In genomic region chr16:89565506-89566372, GRCh38 we compare ENCODE assay signal across 1 cellular context.
TF ChIP-seq lines count a peak whose summit lies in the region.

No MANE protein-coding gene starts in this region.

TF ChIP-seq in HepG2, 621 proteins besides CTCF, POLR2A, EP300 and RAD21 (continued from another document and continues in another):
- no peak for TF ChIP-seq ZNF407 (CRISPR knock-in tag; IDR thresholded peaks at IDR 0.05; ENCODE audit: not compliant biosample characterization)
- TF ChIP-seq RCOR2 (CRISPR knock-in tag; IDR thresholded peaks at IDR 0.05): no peak
- TF ChIP-seq, protein P1, sequence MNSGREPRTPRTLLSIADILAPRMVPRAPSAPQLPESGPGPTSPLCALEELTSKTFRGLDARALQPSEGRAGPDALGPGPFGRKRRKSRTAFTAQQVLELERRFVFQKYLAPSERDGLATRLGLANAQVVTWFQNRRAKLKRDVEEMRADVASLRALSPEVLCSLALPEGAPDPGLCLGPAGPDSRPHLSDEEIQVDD (CRISPR knock-in tag; IDR thresholded peaks at IDR 0.05; ENCODE audit: borderline replicate concordance): no peak
- TF ChIP-seq, protein P2, sequence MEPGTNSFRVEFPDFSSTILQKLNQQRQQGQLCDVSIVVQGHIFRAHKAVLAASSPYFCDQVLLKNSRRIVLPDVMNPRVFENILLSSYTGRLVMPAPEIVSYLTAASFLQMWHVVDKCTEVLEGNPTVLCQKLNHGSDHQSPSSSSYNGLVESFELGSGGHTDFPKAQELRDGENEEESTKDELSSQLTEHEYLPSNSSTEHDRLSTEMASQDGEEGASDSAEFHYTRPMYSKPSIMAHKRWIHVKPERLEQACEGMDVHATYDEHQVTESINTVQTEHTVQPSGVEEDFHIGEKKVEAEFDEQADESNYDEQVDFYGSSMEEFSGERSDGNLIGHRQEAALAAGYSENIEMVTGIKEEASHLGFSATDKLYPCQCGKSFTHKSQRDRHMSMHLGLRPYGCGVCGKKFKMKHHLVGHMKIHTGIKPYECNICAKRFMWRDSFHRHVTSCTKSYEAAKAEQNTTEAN (CRISPR knock-in tag; conservative IDR thresholded peaks at IDR 0.05): no peak
- TF ChIP-seq ZBTB21 (CRISPR knock-in tag; IDR thresholded peaks at IDR 0.05): no peak
- TF ChIP-seq, protein P3, sequence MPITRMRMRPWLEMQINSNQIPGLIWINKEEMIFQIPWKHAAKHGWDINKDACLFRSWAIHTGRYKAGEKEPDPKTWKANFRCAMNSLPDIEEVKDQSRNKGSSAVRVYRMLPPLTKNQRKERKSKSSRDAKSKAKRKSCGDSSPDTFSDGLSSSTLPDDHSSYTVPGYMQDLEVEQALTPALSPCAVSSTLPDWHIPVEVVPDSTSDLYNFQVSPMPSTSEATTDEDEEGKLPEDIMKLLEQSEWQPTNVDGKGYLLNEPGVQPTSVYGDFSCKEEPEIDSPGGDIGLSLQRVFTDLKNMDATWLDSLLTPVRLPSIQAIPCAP (CRISPR knock-in tag; IDR thresholded peaks at IDR 0.05; ENCODE audit: low read depth): no peak
- peak; percentile 29; the same call in 1 of the 2 replicates for TF ChIP-seq MIER2 (CRISPR knock-in tag; IDR thresholded peaks at IDR 0.05)
- TF ChIP-seq DMAP1 (CRISPR knock-in tag; IDR thresholded peaks at IDR 0.05): no peak
- 0 out of 2 replicates have a peak, but pooled peaks have one; percentile 10 for TF ChIP-seq ZSCAN25 (CRISPR knock-in tag; IDR thresholded peaks at IDR 0.05)
- TF ChIP-seq ZBTB1 (CRISPR knock-in tag; IDR thresholded peaks at IDR 0.05; ENCODE audit: borderline replicate concordance): no peak
- no peak; the same call in 1 of the 2 replicates for TF ChIP-seq ZNF629 (CRISPR knock-in tag; conservative IDR thresholded peaks at IDR 0.05)
- TF ChIP-seq ARID2 (CRISPR knock-in tag; IDR thresholded peaks at IDR 0.05; ENCODE audit: borderline replicate concordance): peak; percentile 39; the same call in 1 of the 2 replicates
- TF ChIP-seq SCMH1 (CRISPR knock-in tag; IDR thresholded peaks at IDR 0.05; ENCODE audit: borderline replicate concordance): no peak
- TF ChIP-seq SAFB2 (CRISPR knock-in tag; IDR thresholded peaks at IDR 0.05; ENCODE audit: borderline replicate concordance, low read depth): no peak; the same call in 1 of the 2 replicates
- peak; percentile 69 for TF ChIP-seq U2AF1 (optimal IDR thresholded peaks at IDR 0.05; ENCODE audit: low read depth, low read length)
- TF ChIP-seq SOX5 (CRISPR knock-in tag; IDR thresholded peaks at IDR 0.05; ENCODE audit: borderline replicate concordance): peak; percentile 8; the same call in 1 of the 2 replicates
- no peak; the same call in 1 of the 2 replicates for TF ChIP-seq ZNF296 (CRISPR knock-in tag; conservative IDR thresholded peaks at IDR 0.05)
- peak; percentile 48; the same call in 1 of the 2 replicates for TF ChIP-seq ZNF768 (CRISPR knock-in tag; IDR thresholded peaks at IDR 0.05)
- TF ChIP-seq ZSCAN21 (CRISPR knock-in tag; IDR thresholded peaks at IDR 0.05; ENCODE audit: borderline replicate concordance): 0 out of 2 replicates have a peak, but pooled peaks have one; percentile 39
- no peak for TF ChIP-seq SP4 (CRISPR knock-in tag; IDR thresholded peaks at IDR 0.05)
- TF ChIP-seq MIXL1 (CRISPR knock-in tag; IDR thresholded peaks at IDR 0.05): no peak
- TF ChIP-seq KLF6 (CRISPR knock-in tag; IDR thresholded peaks at IDR 0.05): no peak
- no peak; the same call in 1 of the 2 replicates for TF ChIP-seq ZNF598 (CRISPR knock-in tag; IDR thresholded peaks at IDR 0.05; ENCODE audit: borderline replicate concordance)
- 0 out of 2 replicates have a peak, but pooled peaks have one; percentile 11 for TF ChIP-seq KMT2B (CRISPR knock-in tag; IDR thresholded peaks at IDR 0.05)
- TF ChIP-seq ARHGAP35 (CRISPR knock-in tag; IDR thresholded peaks at IDR 0.05; ENCODE audit: borderline replicate concordance): no peak; the same call in 1 of the 2 replicates
- TF ChIP-seq ZNF136 (CRISPR knock-in tag; IDR thresholded peaks at IDR 0.05; ENCODE audit: low read depth): no peak
- TF ChIP-seq, protein P4, sequence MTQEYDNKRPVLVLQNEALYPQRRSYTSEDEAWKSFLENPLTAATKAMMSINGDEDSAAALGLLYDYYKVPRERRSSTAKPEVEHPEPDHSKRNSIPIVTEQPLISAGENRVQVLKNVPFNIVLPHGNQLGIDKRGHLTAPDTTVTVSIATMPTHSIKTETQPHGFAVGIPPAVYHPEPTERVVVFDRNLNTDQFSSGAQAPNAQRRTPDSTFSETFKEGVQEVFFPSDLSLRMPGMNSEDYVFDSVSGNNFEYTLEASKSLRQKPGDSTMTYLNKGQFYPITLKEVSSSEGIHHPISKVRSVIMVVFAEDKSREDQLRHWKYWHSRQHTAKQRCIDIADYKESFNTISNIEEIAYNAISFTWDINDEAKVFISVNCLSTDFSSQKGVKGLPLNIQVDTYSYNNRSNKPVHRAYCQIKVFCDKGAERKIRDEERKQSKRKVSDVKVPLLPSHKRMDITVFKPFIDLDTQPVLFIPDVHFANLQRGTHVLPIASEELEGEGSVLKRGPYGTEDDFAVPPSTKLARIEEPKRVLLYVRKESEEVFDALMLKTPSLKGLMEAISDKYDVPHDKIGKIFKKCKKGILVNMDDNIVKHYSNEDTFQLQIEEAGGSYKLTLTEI (CRISPR knock-in tag; conservative IDR thresholded peaks at IDR 0.05): no peak
- TF ChIP-seq PHF21A (CRISPR knock-in tag; IDR thresholded peaks at IDR 0.05): no peak
- TF ChIP-seq, protein P5, sequence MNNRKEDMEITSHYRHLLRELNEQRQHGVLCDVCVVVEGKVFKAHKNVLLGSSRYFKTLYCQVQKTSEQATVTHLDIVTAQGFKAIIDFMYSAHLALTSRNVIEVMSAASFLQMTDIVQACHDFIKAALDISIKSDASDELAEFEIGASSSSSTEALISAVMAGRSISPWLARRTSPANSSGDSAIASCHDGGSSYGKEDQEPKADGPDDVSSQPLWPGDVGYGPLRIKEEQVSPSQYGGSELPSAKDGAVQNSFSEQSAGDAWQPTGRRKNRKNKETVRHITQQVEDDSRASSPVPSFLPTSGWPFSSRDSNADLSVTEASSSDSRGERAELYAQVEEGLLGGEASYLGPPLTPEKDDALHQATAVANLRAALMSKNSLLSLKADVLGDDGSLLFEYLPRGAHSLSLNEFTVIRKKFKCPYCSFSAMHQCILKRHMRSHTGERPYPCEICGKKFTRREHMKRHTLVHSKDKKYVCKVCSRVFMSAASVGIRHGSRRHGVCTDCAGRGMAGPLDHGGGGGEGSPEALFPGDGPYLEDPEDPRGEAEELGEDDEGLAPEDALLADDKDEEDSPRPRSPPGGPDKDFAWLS (CRISPR knock-in tag; IDR thresholded peaks at IDR 0.05; ENCODE audit: borderline replicate concordance): no peak
- TF ChIP-seq, protein P6, sequence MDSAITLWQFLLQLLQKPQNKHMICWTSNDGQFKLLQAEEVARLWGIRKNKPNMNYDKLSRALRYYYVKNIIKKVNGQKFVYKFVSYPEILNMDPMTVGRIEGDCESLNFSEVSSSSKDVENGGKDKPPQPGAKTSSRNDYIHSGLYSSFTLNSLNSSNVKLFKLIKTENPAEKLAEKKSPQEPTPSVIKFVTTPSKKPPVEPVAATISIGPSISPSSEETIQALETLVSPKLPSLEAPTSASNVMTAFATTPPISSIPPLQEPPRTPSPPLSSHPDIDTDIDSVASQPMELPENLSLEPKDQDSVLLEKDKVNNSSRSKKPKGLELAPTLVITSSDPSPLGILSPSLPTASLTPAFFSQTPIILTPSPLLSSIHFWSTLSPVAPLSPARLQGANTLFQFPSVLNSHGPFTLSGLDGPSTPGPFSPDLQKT (CRISPR knock-in tag; IDR thresholded peaks at IDR 0.05; ENCODE audit: borderline replicate concordance): 0 out of 2 replicates have a peak, but pooled peaks have one; percentile 63
- no peak for TF ChIP-seq ZNF772 (CRISPR knock-in tag; IDR thresholded peaks at IDR 0.05)
- no peak for TF ChIP-seq ZBTB42 (CRISPR knock-in tag; IDR thresholded peaks at IDR 0.05)
- no peak for TF ChIP-seq ZNF496 (CRISPR knock-in tag; IDR thresholded peaks at IDR 0.05; ENCODE audit: insufficient replicate concordance)
- peak; percentile 68; the same call in 1 of the 2 replicates for TF ChIP-seq CBFB (CRISPR knock-in tag; IDR thresholded peaks at IDR 0.05)
- TF ChIP-seq NFYB (CRISPR knock-in tag; IDR thresholded peaks at IDR 0.05): no peak; the same call in 1 of the 2 replicates
- no peak for TF ChIP-seq ZNF512B (CRISPR knock-in tag; IDR thresholded peaks at IDR 0.05; ENCODE audit: borderline replicate concordance)
- no peak for TF ChIP-seq ATF1 (CRISPR knock-in tag; IDR thresholded peaks at IDR 0.05)
- TF ChIP-seq ZNF12 (CRISPR knock-in tag; IDR thresholded peaks at IDR 0.05): no peak
- TF ChIP-seq ZUFSP (CRISPR knock-in tag; IDR thresholded peaks at IDR 0.05; ENCODE audit: borderline replicate concordance): no peak
- no peak for TF ChIP-seq ZNF781 (CRISPR knock-in tag; IDR thresholded peaks at IDR 0.05; ENCODE audit: borderline replicate concordance, not compliant biosample characterization)
- TF ChIP-seq PPARG (CRISPR knock-in tag; conservative IDR thresholded peaks at IDR 0.05): no peak
- no peak; the same call in 1 of the 2 replicates for TF ChIP-seq ZNF780A (CRISPR knock-in tag; IDR thresholded peaks at IDR 0.05)
- TF ChIP-seq RORA (CRISPR knock-in tag; IDR thresholded peaks at IDR 0.05): no peak
- TF ChIP-seq ZNF530 (CRISPR knock-in tag; IDR thresholded peaks at IDR 0.05; ENCODE audit: low read depth): no peak
